1 cellular context compared by ENCODE assay signal in the genomic region with DNA sequence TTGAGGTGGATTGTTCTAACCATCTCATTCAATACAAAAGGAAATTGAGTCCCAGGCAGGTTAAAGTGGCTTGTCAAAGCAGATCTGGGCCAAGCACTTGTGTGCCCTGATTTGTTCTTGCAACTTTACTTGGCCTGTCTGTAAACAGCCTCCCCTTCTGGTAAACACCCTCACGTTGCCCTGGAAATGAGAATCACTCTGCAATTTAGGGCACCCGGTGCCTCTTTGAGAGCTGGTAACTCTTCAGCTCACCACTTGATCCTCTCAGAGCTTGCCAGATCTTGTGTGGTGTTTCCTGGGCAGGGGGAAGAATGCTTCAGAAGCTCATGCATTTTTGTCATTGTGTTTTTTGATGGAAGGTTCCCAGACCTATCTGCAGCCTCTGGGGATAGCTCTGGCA.
TF ChIP-seq lines count a peak whose summit lies in the region.

No MANE protein-coding gene starts in this region.

TF ChIP-seq in GM23338, 12 proteins besides CTCF, POLR2A, EP300 and RAD21 (continued from another document):
- TF ChIP-seq, protein P1, sequence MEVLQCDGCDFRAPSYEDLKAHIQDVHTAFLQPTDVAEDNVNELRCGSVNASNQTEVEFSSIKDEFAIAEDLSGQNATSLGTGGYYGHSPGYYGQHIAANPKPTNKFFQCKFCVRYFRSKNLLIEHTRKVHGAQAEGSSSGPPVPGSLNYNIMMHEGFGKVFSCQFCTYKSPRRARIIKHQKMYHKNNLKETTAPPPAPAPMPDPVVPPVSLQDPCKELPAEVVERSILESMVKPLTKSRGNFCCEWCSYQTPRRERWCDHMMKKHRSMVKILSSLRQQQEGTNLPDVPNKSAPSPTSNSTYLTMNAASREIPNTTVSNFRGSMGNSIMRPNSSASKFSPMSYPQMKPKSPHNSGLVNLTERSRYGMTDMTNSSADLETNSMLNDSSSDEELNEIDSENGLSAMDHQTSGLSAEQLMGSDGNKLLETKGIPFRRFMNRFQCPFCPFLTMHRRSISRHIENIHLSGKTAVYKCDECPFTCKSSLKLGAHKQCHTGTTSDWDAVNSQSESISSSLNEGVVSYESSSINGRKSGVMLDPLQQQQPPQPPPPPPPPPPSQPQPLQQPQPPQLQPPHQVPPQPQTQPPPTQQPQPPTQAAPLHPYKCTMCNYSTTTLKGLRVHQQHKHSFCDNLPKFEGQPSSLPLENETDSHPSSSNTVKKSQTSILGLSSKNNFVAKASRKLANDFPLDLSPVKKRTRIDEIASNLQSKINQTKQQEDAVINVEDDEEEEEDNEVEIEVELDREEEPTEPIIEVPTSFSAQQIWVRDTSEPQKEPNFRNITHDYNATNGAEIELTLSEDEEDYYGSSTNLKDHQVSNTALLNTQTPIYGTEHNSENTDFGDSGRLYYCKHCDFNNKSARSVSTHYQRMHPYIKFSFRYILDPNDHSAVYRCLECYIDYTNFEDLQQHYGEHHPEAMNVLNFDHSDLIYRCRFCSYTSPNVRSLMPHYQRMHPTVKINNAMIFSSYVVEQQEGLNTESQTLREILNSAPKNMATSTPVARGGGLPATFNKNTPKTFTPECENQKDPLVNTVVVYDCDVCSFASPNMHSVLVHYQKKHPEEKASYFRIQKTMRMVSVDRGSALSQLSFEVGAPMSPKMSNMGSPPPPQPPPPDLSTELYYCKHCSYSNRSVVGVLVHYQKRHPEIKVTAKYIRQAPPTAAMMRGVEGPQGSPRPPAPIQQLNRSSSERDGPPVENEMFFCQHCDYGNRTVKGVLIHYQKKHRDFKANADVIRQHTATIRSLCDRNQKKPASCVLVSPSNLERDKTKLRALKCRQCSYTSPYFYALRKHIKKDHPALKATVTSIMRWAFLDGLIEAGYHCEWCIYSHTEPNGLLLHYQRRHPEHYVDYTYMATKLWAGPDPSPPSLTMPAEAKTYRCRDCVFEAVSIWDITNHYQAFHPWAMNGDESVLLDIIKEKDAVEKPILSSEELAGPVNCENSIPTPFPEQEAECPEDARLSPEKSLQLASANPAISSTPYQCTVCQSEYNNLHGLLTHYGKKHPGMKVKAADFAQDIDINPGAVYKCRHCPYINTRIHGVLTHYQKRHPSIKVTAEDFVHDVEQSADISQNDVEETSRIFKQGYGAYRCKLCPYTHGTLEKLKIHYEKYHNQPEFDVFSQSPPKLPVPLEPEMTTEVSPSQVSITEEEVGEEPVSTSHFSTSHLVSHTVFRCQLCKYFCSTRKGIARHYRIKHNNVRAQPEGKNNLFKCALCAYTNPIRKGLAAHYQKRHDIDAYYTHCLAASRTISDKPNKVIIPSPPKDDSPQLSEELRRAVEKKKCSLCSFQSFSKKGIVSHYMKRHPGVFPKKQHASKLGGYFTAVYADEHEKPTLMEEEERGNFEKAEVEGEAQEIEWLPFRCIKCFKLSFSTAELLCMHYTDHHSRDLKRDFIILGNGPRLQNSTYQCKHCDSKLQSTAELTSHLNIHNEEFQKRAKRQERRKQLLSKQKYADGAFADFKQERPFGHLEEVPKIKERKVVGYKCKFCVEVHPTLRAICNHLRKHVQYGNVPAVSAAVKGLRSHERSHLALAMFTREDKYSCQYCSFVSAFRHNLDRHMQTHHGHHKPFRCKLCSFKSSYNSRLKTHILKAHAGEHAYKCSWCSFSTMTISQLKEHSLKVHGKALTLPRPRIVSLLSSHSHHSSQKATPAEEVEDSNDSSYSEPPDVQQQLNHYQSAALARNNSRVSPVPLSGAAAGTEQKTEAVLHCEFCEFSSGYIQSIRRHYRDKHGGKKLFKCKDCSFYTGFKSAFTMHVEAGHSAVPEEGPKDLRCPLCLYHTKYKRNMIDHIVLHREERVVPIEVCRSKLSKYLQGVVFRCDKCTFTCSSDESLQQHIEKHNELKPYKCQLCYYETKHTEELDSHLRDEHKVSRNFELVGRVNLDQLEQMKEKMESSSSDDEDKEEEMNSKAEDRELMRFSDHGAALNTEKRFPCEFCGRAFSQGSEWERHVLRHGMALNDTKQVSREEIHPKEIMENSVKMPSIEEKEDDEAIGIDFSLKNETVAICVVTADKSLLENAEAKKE (CRISPR knock-in tag; IDR thresholded peaks at IDR 0.05) = no peak
- TF ChIP-seq ZNF114 (CRISPR knock-in tag; IDR thresholded peaks at IDR 0.05) = no peak
- no peak for TF ChIP-seq NANOG (IDR thresholded peaks at IDR 0.05; ENCODE audit: borderline replicate concordance)
- no peak for TF ChIP-seq STAT1 (IDR thresholded peaks at IDR 0.05; ENCODE audit: unreplicated experiment)
- TF ChIP-seq, protein P2, sequence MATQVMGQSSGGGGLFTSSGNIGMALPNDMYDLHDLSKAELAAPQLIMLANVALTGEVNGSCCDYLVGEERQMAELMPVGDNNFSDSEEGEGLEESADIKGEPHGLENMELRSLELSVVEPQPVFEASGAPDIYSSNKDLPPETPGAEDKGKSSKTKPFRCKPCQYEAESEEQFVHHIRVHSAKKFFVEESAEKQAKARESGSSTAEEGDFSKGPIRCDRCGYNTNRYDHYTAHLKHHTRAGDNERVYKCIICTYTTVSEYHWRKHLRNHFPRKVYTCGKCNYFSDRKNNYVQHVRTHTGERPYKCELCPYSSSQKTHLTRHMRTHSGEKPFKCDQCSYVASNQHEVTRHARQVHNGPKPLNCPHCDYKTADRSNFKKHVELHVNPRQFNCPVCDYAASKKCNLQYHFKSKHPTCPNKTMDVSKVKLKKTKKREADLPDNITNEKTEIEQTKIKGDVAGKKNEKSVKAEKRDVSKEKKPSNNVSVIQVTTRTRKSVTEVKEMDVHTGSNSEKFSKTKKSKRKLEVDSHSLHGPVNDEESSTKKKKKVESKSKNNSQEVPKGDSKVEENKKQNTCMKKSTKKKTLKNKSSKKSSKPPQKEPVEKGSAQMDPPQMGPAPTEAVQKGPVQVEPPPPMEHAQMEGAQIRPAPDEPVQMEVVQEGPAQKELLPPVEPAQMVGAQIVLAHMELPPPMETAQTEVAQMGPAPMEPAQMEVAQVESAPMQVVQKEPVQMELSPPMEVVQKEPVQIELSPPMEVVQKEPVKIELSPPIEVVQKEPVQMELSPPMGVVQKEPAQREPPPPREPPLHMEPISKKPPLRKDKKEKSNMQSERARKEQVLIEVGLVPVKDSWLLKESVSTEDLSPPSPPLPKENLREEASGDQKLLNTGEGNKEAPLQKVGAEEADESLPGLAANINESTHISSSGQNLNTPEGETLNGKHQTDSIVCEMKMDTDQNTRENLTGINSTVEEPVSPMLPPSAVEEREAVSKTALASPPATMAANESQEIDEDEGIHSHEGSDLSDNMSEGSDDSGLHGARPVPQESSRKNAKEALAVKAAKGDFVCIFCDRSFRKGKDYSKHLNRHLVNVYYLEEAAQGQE (IDR thresholded peaks at IDR 0.05; ENCODE audit: unreplicated experiment) = no peak
- no peak for TF ChIP-seq JUNB (IDR thresholded peaks at IDR 0.05; ENCODE audit: unreplicated experiment)
- no peak for TF ChIP-seq EZH2phosphoT487 (IDR thresholded peaks at IDR 0.05; ENCODE audit: unreplicated experiment)
- TF ChIP-seq EZH2 (IDR thresholded peaks at IDR 0.05; ENCODE audit: low read depth, unreplicated experiment) = no peak
- TF ChIP-seq ZNF331 (CRISPR knock-in tag; IDR thresholded peaks at IDR 0.05; ENCODE audit: low read depth) = no peak
- no peak for TF ChIP-seq ETS1 (IDR thresholded peaks at IDR 0.05)
